ENCODE assay signal across 11 cellular contexts in genomic region chr3:120285508-120285841, GRCh38. TPM values are rescaled to one million over a fixed set of nuclear protein-coding genes. Genes with fewer than 3 reads are reported as not detected.
A peak's percentile ranks its signal among the peaks of the same experiment; 100 is the strongest.
DNase-seq lines count a peak whose midpoint lies in the region; ATAC-seq, FAIRE-seq and TF ChIP-seq lines count a peak whose summit lies in the region.
"Had no signal": no experiment of that assay in that cellular context is flagged by ENCODE, and none has a peak within 500 bp of the region (broad histone marks: within the 10 kb centered on the region; RNA-seq: fewer than 3 reads in every experiment).

No MANE protein-coding gene starts in this region.

- DNase-seq in H7: no peak
- DNase-seq in K562 (ENCODE audit: extremely low read depth in 1 of 4, low spot score in 3 of 4): no peak
- no peak for DNase-seq in cerebellar cortex (ENCODE audit: low spot score)
- DNase-seq in RWPE1 (ENCODE audit: low spot score): no peak
- DNase-seq in glomerular visceral epithelial cell (ENCODE audit: extremely low spot score): no peak
- DNase-seq in GM19240 (ENCODE audit: insufficient read length, low spot score): no peak
- DNase-seq: activated CD4-positive, alpha-beta T cell treated with anti-CD3 and anti-CD28 coated beads, Interleukin-2, amount 50 U/mL, for 1 hour; occipital lobe had no signal

- no peak overlapping the region for H2AFZ ChIP-seq in K562 (ENCODE audit: low read depth, low read length)

- TF ChIP-seq POLR2A in K562 (conservative IDR thresholded peaks at IDR 0.05): no peak

- no peak overlapping the region for H3K4me2 ChIP-seq in K562 (ENCODE audit: insufficient read depth, low read length)

- intact Hi-C loops in K562 (cut with micrococcal nuclease): no loop called here

- CTCF ChIA-PET in K562 (lab: Yijun Ruan, JAX; ENCODE audit: low intra/inter-chr PET ratio): no interaction called here
- CTCF ChIA-PET in RWPE1 (lab: Yijun Ruan, JAX): no interaction called here

- no peaks in the 10 kb centered on the region for H3K9me1 ChIP-seq in K562 (ENCODE audit: control insufficient read depth, insufficient read depth, low read length)

- 15% methylated on average over 5 of the region's 15 CpGs for WGBS in K562 (ENCODE audit: insufficient coverage, low coverage, missing lambda C conversion rate)

- H3K4me3 ChIP-seq in H7 (ENCODE audit: insufficient read depth, low read depth, low read length) (peak overlapping the region; percentile 47), K562 (peak overlapping the region; percentile 29; the same call in 1 of the 2 replicates), iPS-20b (ENCODE audit: low read length) (peak overlapping the region; percentile 63; the same call in 1 of the 2 replicates), skin epidermis (peak overlapping the region; percentile 24 to 50 (median 36))

- BruUV-seq in K562 (replicated peaks; lab: Mats Ljungman, UMichigan): no TSS peak

- no peaks in the 10 kb centered on the region for H3K79me2 ChIP-seq in K562 (ENCODE audit: control insufficient read depth, insufficient read depth, low read length)

- no peaks in the 10 kb centered on the region for H4K20me1 ChIP-seq in K562 (replicated peaks; ENCODE audit: control insufficient read depth, insufficient read depth, low read length)

- peaks cover 37% of the 10 kb centered on the region for H3K27me3 ChIP-seq in H7 (ENCODE audit: control insufficient read depth, insufficient read depth, low read length)
- peaks cover 16 to 27% of the 10 kb centered on the region in 2 experiments; a peak in 4 of 5 replicates for H3K27me3 ChIP-seq in K562 (ENCODE audit: control insufficient read depth in 2 of 2, insufficient read depth in 2 of 2, low read length in 2 of 2)
- H3K27me3 ChIP-seq in iPS-20b (ENCODE audit: insufficient read depth, low read length): peaks cover 46% of the 10 kb centered on the region

- H3K27ac ChIP-seq in K562 (ENCODE audit: extremely low read depth, low read depth, low read length): no peak overlapping the region
- H3K27ac ChIP-seq in iPS-20b (ENCODE audit: low read length): no peak overlapping the region
- peak overlapping the region in 1 of 21 experiments; percentile 27 for H3K27ac ChIP-seq in skin epidermis
- no peak overlapping the region for H3K27ac ChIP-seq in RWPE1

- no peak for TF ChIP-seq EP300 in K562 (IDR thresholded peaks at IDR 0.05; ENCODE audit: low read length)

- no peak for FAIRE-seq in K562 (lab: Jason Lieb, UNC)
- FAIRE-seq: H54 had no signal

- no peaks in the 10 kb centered on the region for H3K9me3 ChIP-seq in K562 (replicated peaks; ENCODE audit: control insufficient read depth, insufficient read depth, low read depth, low read length)
- H3K9me3 ChIP-seq in iPS-20b (ENCODE audit: insufficient read depth, low read depth, low read length): no peaks in the 10 kb centered on the region

- no peak for TF ChIP-seq RAD21 in K562 (CRISPR knock-in tag; conservative IDR thresholded peaks at IDR 0.05 in 1 of 2, IDR thresholded peaks at IDR 0.05 in 1 of 2)

- POLR2A ChIA-PET in K562 (lab: Yijun Ruan, JAX): no interaction called here
- POLR2A ChIA-PET in RWPE1 (lab: Yijun Ruan, JAX; ENCODE audit: low non-redundant PET): interaction anchor here (0.6 kb wide), 1 partner anchor 23 kb away, joined by 3 read pairs; no protein-coding TSS in a partner anchor

- peaks cover 0 to 8% of the 10 kb centered on the region in 2 experiments; a peak in 2 of 5 replicates for H3K4me1 ChIP-seq in K562 (replicated peaks in 1 of 2; ENCODE audit: control insufficient read depth in 2 of 2, insufficient read depth in 2 of 2, low read length in 2 of 2)
- peaks cover 9% of the 10 kb centered on the region; the same call in 1 of the 2 replicates for H3K4me1 ChIP-seq in iPS-20b (ENCODE audit: insufficient read depth, low read length)

- H3K36me3 ChIP-seq in H7 (replicated peaks; ENCODE audit: control insufficient read depth, insufficient read depth, low read length) (no peaks in the 10 kb centered on the region), K562 (ENCODE audit: control insufficient read depth, insufficient read depth, low read length) (no peaks in the 10 kb centered on the region), iPS-20b (ENCODE audit: insufficient read depth, low read depth, low read length) (no peaks in the 10 kb centered on the region)

- no peak overlapping the region for H3K9ac ChIP-seq in K562 (ENCODE audit: insufficient read depth in 1 of 2, low read depth in 2 of 2, low read length in 2 of 2)
- peak overlapping the region; percentile 53 for H3K9ac ChIP-seq in iPS-20b (ENCODE audit: low read depth, low read length)

- in situ Hi-C loops in K562 (cut with MboI): no loop called here

- TF ChIP-seq CTCF in K562 (IDR thresholded peaks at IDR 0.05 in 2 of 3, conservative IDR thresholded peaks at IDR 0.05 in 1 of 3; ENCODE audit: insufficient read depth in 2 of 3, low read depth in 1 of 3, low read length in 3 of 3) (no peak), RWPE1 (conservative IDR thresholded peaks at IDR 0.05; ENCODE audit: low read depth) (no peak)

- ATAC-seq in K562: no peak

TF ChIP-seq in K562, 482 proteins besides CTCF, POLR2A, EP300 and RAD21:
- peak; percentile 8; the same call in 1 of the 2 replicates for TF ChIP-seq L3MBTL2 (IDR thresholded peaks at IDR 0.05)
- no peak for TF ChIP-seq THRA (IDR thresholded peaks at IDR 0.05)

RNA-seq across cellular contexts. Expression of gene GPR156, which starts 0.5 kb away (rescaled TPM):
- total RNA-seq in H7 (2014; rRNA removed; shearing (Covaris generic)): 0.55 and 1.2 TPM in 2 replicates
- 0.88 TPM in 1 of 2 replicates, not detected in the other for total RNA-seq in K562 (2011; cell fraction: chromatin; rRNA removed; ENCODE audit: low replicate concordance)
- 0.13 and 0.33 TPM in 2 replicates for total RNA-seq in K562 (2011; cell fraction: nucleolus; rRNA removed)
- total RNA-seq in K562 (2011; cell fraction: nucleoplasm; rRNA removed): not detected in 2 replicates
- total RNA-seq in K562 (2014; rRNA removed) (0.08 TPM in 1 of 2 replicates, not detected in the other), K562 (2014; rRNA removed; fragmentation: Illumina TruSeq; extraction: Trizol) (0.03 and 0.07 TPM in 2 replicates), K562 (2015; rRNA removed; fragmentation: Illumina TruSeq; extraction: Trizol) (0.04 and 0.14 TPM in 2 replicates), K562 (2021) (0.09 and 0.11 TPM in 2 replicates)
- polyA plus RNA-seq in K562 (2011; rRNA removed) (0.13 TPM in 1 of 2 replicates, not detected in the other), K562 (2014; fragmentation: Illumina TruSeq; extraction: Trizol) (0.08 TPM in 1 of 2 replicates, not detected in the other), K562 (2014; fragmentation: Nextera tagmentation; extraction: Ambion mirVana) (not detected), K562 (2014; rRNA removed) (0.22 TPM in 1 of 2 replicates, not detected in the other)
- polyA plus RNA-seq in K562 (2011; cell fraction: cytosol; rRNA removed): 0.04 TPM in 1 of 2 replicates, not detected in the other
- polyA plus RNA-seq in K562 (2011; cell fraction: nucleus; rRNA removed): 0.07 and 0.14 TPM in 2 replicates
- 0.08 TPM in 1 of 2 replicates, not detected in the other for polyA plus RNA-seq in K562 (2012)
- polyA minus RNA-seq in K562 (2011; rRNA and poly(A)+ RNA removed): not detected in 2 replicates
- polyA minus RNA-seq in K562 (2011; cell fraction: cytosol; rRNA and poly(A)+ RNA removed): not detected in 2 replicates
- polyA minus RNA-seq in K562 (2011; cell fraction: nucleus; rRNA and poly(A)+ RNA removed): 0.11 TPM in 1 of 2 replicates, not detected in the other
